Comparison of ENCODE assay signal across 18 cellular contexts in genomic region chr15:50790778-50791536, GRCh38. TPM values are rescaled to one million over a fixed set of nuclear protein-coding genes. Genes with fewer than 3 reads are reported as not detected.
DNase-seq lines count a peak whose midpoint lies in the region; ATAC-seq and TF ChIP-seq lines count a peak whose summit lies in the region.
"Had no signal": no experiment of that assay in that cellular context is flagged by ENCODE, and none has a peak within 500 bp of the region (broad histone marks: within the 10 kb centered on the region; RNA-seq: fewer than 3 reads in every experiment).

No MANE protein-coding gene starts in this region.

- in situ Hi-C loops in HAP-1 (cut with MboI; ENCODE audit: low sequenced_read_pairs): no loop called here

- H3K27me3 Mint-ChIP-seq in WTC11 (ENCODE audit: low read depth): no peaks in the 10 kb centered on the region

- ATAC-seq in WTC11 (no peak), left colon (peak; percentile 76), GM18505 (IDR thresholded peaks at IDR 0.05; ENCODE audit: unreplicated experiment) (no peak), GM18909 (IDR thresholded peaks at IDR 0.05; ENCODE audit: poor library complexity, unreplicated experiment) (no peak)

- no peak overlapping the region for H2AFZ ChIP-seq in trophoblast cell (ENCODE audit: insufficient read depth, low read length, poor library complexity)
- H2AFZ ChIP-seq: PC-9 had no signal

- H4K91ac ChIP-seq in trophoblast cell (ENCODE audit: low read depth, low read length): peak overlapping the region; percentile 66

- no peaks in the 10 kb centered on the region for H3K9me3 Mint-ChIP-seq in WTC11

- H3K4me1 Mint-ChIP-seq in WTC11: peaks cover 13% of the 10 kb centered on the region

- H3K27me3 ChIP-seq in HAP-1 (ENCODE audit: low read depth): no peaks in the 10 kb centered on the region
- H3K27me3 ChIP-seq in trophoblast cell (ENCODE audit: insufficient read depth, low read length): no peaks in the 10 kb centered on the region

- TF ChIP-seq CTCF in WTC11 (IDR thresholded peaks at IDR 0.05): no peak
- TF ChIP-seq CTCF in GM10266 (IDR thresholded peaks at IDR 0.05; ENCODE audit: control insufficient read depth, insufficient read depth, low read depth, missing control alignments): no peak

- no peaks in the 10 kb centered on the region for H3K79me2 ChIP-seq in trophoblast cell (ENCODE audit: control insufficient read depth, insufficient read depth, low read length, poor library complexity)

- TF ChIP-seq POLR2A in GM18505 (IDR thresholded peaks at IDR 0.05; ENCODE audit: borderline replicate concordance, extremely low read depth, insufficient read depth, insufficient read length): no peak

- no peak overlapping the region for H3K4me3 Mint-ChIP-seq in WTC11

- H4K8ac ChIP-seq in trophoblast cell (ENCODE audit: low read depth, low read length): no peak overlapping the region

- H3K9ac ChIP-seq in trophoblast cell (ENCODE audit: low read length): no peak overlapping the region

- H3K79me1 ChIP-seq in trophoblast cell (ENCODE audit: low read length): peaks cover 4% of the 10 kb centered on the region

- H3K27ac ChIP-seq in trophoblast cell (ENCODE audit: low read depth, low read length): no peak overlapping the region
- H3K27ac ChIP-seq: PC-9 had no signal

- H3K4me1 ChIP-seq in HAP-1: peaks cover 20% of the 10 kb centered on the region
- H3K4me1 ChIP-seq in trophoblast cell (ENCODE audit: control insufficient read depth in 1 of 2, insufficient read depth in 2 of 2, low read length in 2 of 2): peaks cover 0 to 4% of the 10 kb centered on the region in 2 experiments

- POLR2A ChIA-PET in WTC11 (lab: Charles Lee): no interaction called here

- intact Hi-C loops in left colon (cut with DNase I, micrococcal nuclease): no loop called here

- DNase-seq in HAP-1 (ENCODE audit: low spot score in 2 of 2): peak; percentile 75 to 97
- DNase-seq in WTC11 (ENCODE audit: low spot score): no peak
- peak in 1 of 2 donors; percentile 49 for DNase-seq in left colon
- DNase-seq in trophoblast cell: no peak
- DNase-seq in GM10266 (ENCODE audit: extremely low spot score): no peak
- no peak for DNase-seq in NCI-H226
- DNase-seq: ACHN, AML-193, COR-L47, DMS153, KG1, NCI-H1048, NCI-H1436 treated with DMSO at 0.1 percent for 48 hours, NCI-H2081, NCI-H524, PC-9 had no signal

- no peak overlapping the region for H2BK12ac ChIP-seq in trophoblast cell (ENCODE audit: low read length)

- no peak overlapping the region for H3K18ac ChIP-seq in trophoblast cell (ENCODE audit: low read length)

- H3K36me3 ChIP-seq in HAP-1 (replicated peaks) (no peaks in the 10 kb centered on the region), trophoblast cell (ENCODE audit: control insufficient read depth in 1 of 2, insufficient read depth in 2 of 2, low read length in 2 of 2) (no peaks in the 10 kb centered on the region)

- no peak overlapping the region for H3K4me2 ChIP-seq in trophoblast cell (ENCODE audit: low read length)
- H3K4me2 ChIP-seq: PC-9 had no signal

- no peak overlapping the region for H3K4ac ChIP-seq in trophoblast cell (ENCODE audit: low read depth, low read length)

- no peak overlapping the region for H4K12ac ChIP-seq in trophoblast cell (ENCODE audit: low read depth, low read length)

- H3K14ac ChIP-seq in trophoblast cell (ENCODE audit: low read length): no peak overlapping the region

- no peak overlapping the region for H3K23ac ChIP-seq in trophoblast cell (ENCODE audit: low read length)

- no peak overlapping the region for H3K4me3 ChIP-seq in HAP-1
- H3K4me3 ChIP-seq in trophoblast cell (ENCODE audit: low read depth, low read length): no peak overlapping the region
- H3K4me3 ChIP-seq: PC-9 had no signal

- H3K27ac Mint-ChIP-seq in WTC11: peak overlapping the region; percentile 17; the same call in 1 of the 2 replicates

- H3K9me3 ChIP-seq in HAP-1: no peaks in the 10 kb centered on the region
- no peaks in the 10 kb centered on the region for H3K9me3 ChIP-seq in trophoblast cell (ENCODE audit: insufficient read depth, low read depth, low read length)

- H2BK5ac ChIP-seq in trophoblast cell (ENCODE audit: low read depth, low read length, poor library complexity): no peak overlapping the region

- H2BK120ac ChIP-seq in trophoblast cell (ENCODE audit: insufficient read depth, low read length, poor library complexity): no peak overlapping the region

- WGBS in trophoblast cell (ENCODE audit: extremely low coverage, insufficient coverage, insufficient read length): no CpG with 5 or more reads among the region's 8 CpGs

- no peaks in the 10 kb centered on the region for H3K36me3 Mint-ChIP-seq in WTC11

- CTCF ChIA-PET in WTC11 (lab: Charles Lee): interaction anchor here (0.6 kb wide), 1 partner anchor 342 kb away, joined by 3 read pairs; no protein-coding TSS in a partner anchor

- no peak overlapping the region for H2AK5ac ChIP-seq in trophoblast cell (ENCODE audit: low read length)

TF ChIP-seq in WTC11, 78 proteins besides CTCF, POLR2A, EP300 and RAD21:
- TF ChIP-seq ZNF512 (CRISPR knock-in tag; IDR thresholded peaks at IDR 0.05; ENCODE audit: borderline replicate concordance): no peak
- no peak for TF ChIP-seq JAZF1 (CRISPR knock-in tag; IDR thresholded peaks at IDR 0.05)
- no peak for TF ChIP-seq SOX15 (CRISPR knock-in tag; IDR thresholded peaks at IDR 0.05)
- TF ChIP-seq ZNF232 (CRISPR knock-in tag; IDR thresholded peaks at IDR 0.05): no peak
- no peak for TF ChIP-seq ZNF263 (CRISPR knock-in tag; IDR thresholded peaks at IDR 0.05; ENCODE audit: low read depth)
- TF ChIP-seq AR (CRISPR knock-in tag; IDR thresholded peaks at IDR 0.05): no peak
- TF ChIP-seq FOXJ3 (CRISPR knock-in tag; IDR thresholded peaks at IDR 0.05; ENCODE audit: borderline replicate concordance): no peak
- no peak for TF ChIP-seq ZNF423 (CRISPR knock-in tag; IDR thresholded peaks at IDR 0.05)
- TF ChIP-seq NFE2L1 (CRISPR knock-in tag; IDR thresholded peaks at IDR 0.05): no peak
- TF ChIP-seq FOXP4 (CRISPR knock-in tag; IDR thresholded peaks at IDR 0.05): no peak
- no peak for TF ChIP-seq CBFB (CRISPR knock-in tag; IDR thresholded peaks at IDR 0.05; ENCODE audit: low read depth)
- no peak for TF ChIP-seq NR2C2 (CRISPR knock-in tag; IDR thresholded peaks at IDR 0.05)
- no peak for TF ChIP-seq USF1 (CRISPR knock-in tag; IDR thresholded peaks at IDR 0.05)
- TF ChIP-seq MYBL2 (CRISPR knock-in tag; IDR thresholded peaks at IDR 0.05): no peak

RNA-seq across cellular contexts. Expression of gene SPPL2A, which starts 25.5 kb away (rescaled TPM):
- total RNA-seq in WTC11 (2021) (33.2 to 38.6 TPM (median 36.9 TPM) in 3 replicates), left colon (100 to 1,000 TPM; 263 to 348 TPM)
- polyA plus RNA-seq in trophoblast cell (2013): 56.0 and 59.8 TPM in 2 replicates

Comparison
In these comparisons a context has a peak if more than half of its experiments do, and no peak if none do; other contexts are left out.
1. DNase-seq: peak in HAP-1 (2 of 2); none in WTC11 (single experiment), trophoblast cell (0 of 2), GM10266 (single experiment) and NCI-H226 (single experiment).